1 cellular context compared by ENCODE assay signal in genomic region chr6:36130672-36131516, GRCh38.
TF ChIP-seq lines count a peak whose summit lies in the region.

No MANE protein-coding gene starts in this region.

TF ChIP-seq in HepG2, 621 proteins besides CTCF, POLR2A, EP300 and RAD21 (continued from another document and continues in another):
- TF ChIP-seq IRF9 (CRISPR knock-in tag; IDR thresholded peaks at IDR 0.05; ENCODE audit: borderline replicate concordance) (peak; percentile 86), MLLT10 (CRISPR knock-in tag; IDR thresholded peaks at IDR 0.05) (no peak), BCL6 (CRISPR knock-in tag; IDR thresholded peaks at IDR 0.05) (peak; percentile 60), YEATS4 (CRISPR knock-in tag; IDR thresholded peaks at IDR 0.05; ENCODE audit: borderline replicate concordance) (peak; percentile 69; the same call in 1 of the 2 replicates), ZBTB42 (CRISPR knock-in tag; IDR thresholded peaks at IDR 0.05) (peak; percentile 65; the same call in 1 of the 2 replicates), SSRP1 (CRISPR knock-in tag; IDR thresholded peaks at IDR 0.05) (peak; percentile 10; the same call in 1 of the 2 replicates), IRX3 (CRISPR knock-in tag; IDR thresholded peaks at IDR 0.05; ENCODE audit: borderline replicate concordance, low read depth) (peak; percentile 77; the same call in 1 of the 2 replicates), ZNF430 (CRISPR knock-in tag; IDR thresholded peaks at IDR 0.05) (peak; percentile 2; the same call in 1 of the 2 replicates), AKAP8 (CRISPR knock-in tag; IDR thresholded peaks at IDR 0.05) (peak; percentile 34; the same call in 1 of the 2 replicates), ZNF746 (CRISPR knock-in tag; IDR thresholded peaks at IDR 0.05) (peak; percentile 87), ZBTB8A (CRISPR knock-in tag; IDR thresholded peaks at IDR 0.05; ENCODE audit: borderline replicate concordance, low read depth) (peak; percentile 77), ZBTB20 (CRISPR knock-in tag; IDR thresholded peaks at IDR 0.05; ENCODE audit: borderline replicate concordance, low read depth) (peak; percentile 82), HNF4G (IDR thresholded peaks at IDR 0.05; ENCODE audit: borderline replicate concordance, low read depth, low read length) (no peak), HNF4G (CRISPR knock-in tag; IDR thresholded peaks at IDR 0.05; ENCODE audit: borderline replicate concordance, low read depth) (0 out of 2 replicates have a peak, but pooled peaks have one; percentile 16), NR3C1 (CRISPR knock-in tag; IDR thresholded peaks at IDR 0.05) (no peak), ZSCAN25 (CRISPR knock-in tag; IDR thresholded peaks at IDR 0.05) (0 out of 2 replicates have a peak, but pooled peaks have one; percentile 35), ZNF350 (CRISPR knock-in tag; IDR thresholded peaks at IDR 0.05; ENCODE audit: borderline replicate concordance, low read depth) (peak; percentile 48), RNF219 (CRISPR knock-in tag; IDR thresholded peaks at IDR 0.05) (no peak), HIC2 (CRISPR knock-in tag; IDR thresholded peaks at IDR 0.05; ENCODE audit: low read depth) (peak; percentile 13; the same call in 1 of the 2 replicates), ZNF232 (CRISPR knock-in tag; IDR thresholded peaks at IDR 0.05; ENCODE audit: borderline replicate concordance) (no peak), ZBTB38 (CRISPR knock-in tag; IDR thresholded peaks at IDR 0.05) (peak; percentile 43; the same call in 1 of the 2 replicates), ZFYVE20 (CRISPR knock-in tag; IDR thresholded peaks at IDR 0.05; ENCODE audit: borderline replicate concordance, low read depth) (no peak), CREBL2 (CRISPR knock-in tag; IDR thresholded peaks at IDR 0.05; ENCODE audit: borderline replicate concordance) (0 out of 2 replicates have a peak, but pooled peaks have one; percentile 54), JUN (CRISPR knock-in tag; IDR thresholded peaks at IDR 0.05) (peak; percentile 58), ZNF274 (CRISPR knock-in tag; IDR thresholded peaks at IDR 0.05) (peak; percentile 95; the same call in 1 of the 2 replicates), PTBP1 (IDR thresholded peaks at IDR 0.05; ENCODE audit: low read depth, low read length, poor library complexity, severe bottlenecking) (peak; percentile 95), ZSCAN22 (CRISPR knock-in tag; IDR thresholded peaks at IDR 0.05) (no peak; the same call in 1 of the 2 replicates), ATF2 (CRISPR knock-in tag; IDR thresholded peaks at IDR 0.05) (peak; percentile 10; the same call in 1 of the 2 replicates), ZNF670 (CRISPR knock-in tag; IDR thresholded peaks at IDR 0.05; ENCODE audit: borderline replicate concordance) (peak; percentile 91), KAT7 (CRISPR knock-in tag; IDR thresholded peaks at IDR 0.05; ENCODE audit: borderline replicate concordance) (peak; percentile 52; the same call in 1 of the 2 replicates), NBN (conservative IDR thresholded peaks at IDR 0.05) (no peak), XBP1 (CRISPR knock-in tag; IDR thresholded peaks at IDR 0.05) (no peak), RBFOX2 (IDR thresholded peaks at IDR 0.05; ENCODE audit: low read depth, low read length) (peak; percentile 91), CREB3 (CRISPR knock-in tag; IDR thresholded peaks at IDR 0.05) (no peak), BCL3 (CRISPR knock-in tag; IDR thresholded peaks at IDR 0.05) (peak; percentile 94), SRSF9 (IDR thresholded peaks at IDR 0.05; ENCODE audit: borderline replicate concordance, insufficient read depth, low read depth, low read length, poor library complexity, severe bottlenecking) (no peak), SRSF4 (IDR thresholded peaks at IDR 0.05; ENCODE audit: low read depth, low read length, poor library complexity, severe bottlenecking) (no peak), MTF2 (CRISPR knock-in tag; IDR thresholded peaks at IDR 0.05; ENCODE audit: borderline replicate concordance) (no peak; the same call in 1 of the 2 replicates), ZFP82 (CRISPR knock-in tag; IDR thresholded peaks at IDR 0.05; ENCODE audit: borderline replicate concordance) (peak; percentile 94), ATAD3A (CRISPR knock-in tag; IDR thresholded peaks at IDR 0.05) (0 out of 2 replicates have a peak, but pooled peaks have one; percentile 19), TOPORS (CRISPR knock-in tag; IDR thresholded peaks at IDR 0.05) (peak; percentile 97), IKZF4 (CRISPR knock-in tag; IDR thresholded peaks at IDR 0.05; ENCODE audit: borderline replicate concordance, low read depth, not compliant biosample characterization) (peak; percentile 88), ZNF556 (CRISPR knock-in tag; IDR thresholded peaks at IDR 0.05; ENCODE audit: borderline replicate concordance) (peak; percentile 79; the same call in 1 of the 2 replicates), GABPB1 (CRISPR knock-in tag; IDR thresholded peaks at IDR 0.05) (peak; percentile 56; the same call in 1 of the 2 replicates), PAXIP1 (CRISPR knock-in tag; conservative IDR thresholded peaks at IDR 0.05) (peak; percentile 28; the same call in 1 of the 2 replicates), EEA1 (CRISPR knock-in tag; IDR thresholded peaks at IDR 0.05; ENCODE audit: borderline replicate concordance) (peak; percentile 31; the same call in 1 of the 2 replicates), FOXK1 (CRISPR knock-in tag; IDR thresholded peaks at IDR 0.05; ENCODE audit: borderline replicate concordance, low read depth) (0 out of 2 replicates have a peak, but pooled peaks have one; percentile 7), ZNF431 (CRISPR knock-in tag; IDR thresholded peaks at IDR 0.05; ENCODE audit: borderline replicate concordance, low read depth) (peak; percentile 23; the same call in 1 of the 2 replicates), ZNF687 (CRISPR knock-in tag; IDR thresholded peaks at IDR 0.05) (peak; percentile 96), HDAC1 (CRISPR knock-in tag; IDR thresholded peaks at IDR 0.05) (peak; percentile 66)
